Comparison of ENCODE assay signal across 15 cellular contexts in the genomic region with DNA sequence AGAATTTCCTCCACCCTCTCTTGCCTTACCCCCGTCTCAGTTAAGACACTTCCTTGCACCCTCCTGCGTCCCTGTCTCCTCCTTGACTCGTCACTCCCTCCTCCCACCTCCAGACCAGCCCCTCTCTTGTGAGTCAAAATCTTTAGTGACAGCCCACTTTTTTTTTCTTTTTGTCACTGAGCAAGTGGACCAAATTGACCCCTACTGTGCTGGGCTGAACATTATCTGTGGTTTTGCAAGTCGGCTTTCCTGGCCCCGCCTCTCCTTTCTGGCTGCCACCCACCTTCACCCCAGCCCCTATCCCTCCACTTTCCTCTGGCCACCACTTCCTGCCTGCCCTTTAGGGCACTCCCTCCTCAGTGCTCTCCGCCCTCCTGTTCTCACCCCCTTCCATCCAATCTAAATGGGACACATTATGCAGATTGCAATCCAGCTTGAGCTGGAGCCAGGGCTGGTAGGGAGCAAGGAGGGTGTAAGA. TPM values are rescaled to one million over a fixed set of nuclear protein-coding genes. Genes with fewer than 3 reads are reported as not detected.
DNase-seq lines count a peak whose midpoint lies in the region; ATAC-seq and TF ChIP-seq lines count a peak whose summit lies in the region.
"Had no signal": no experiment of that assay in that cellular context is flagged by ENCODE, and none has a peak within 500 bp of the region (broad histone marks: within the 10 kb centered on the region; RNA-seq: fewer than 3 reads in every experiment).

A gene (minus strand): TSS at position 47 of the 478 bp plus-strand sequence. CDS start 246 bp downstream, outside the sequence.

- H4K20me1 ChIP-seq in smooth muscle cell (ENCODE audit: low read depth), result no peaks in the 10 kb centered on the region

- no peak for TF ChIP-seq CTCF in smooth muscle cell (IDR thresholded peaks at IDR 0.05; ENCODE audit: borderline replicate concordance, insufficient read depth, poor library complexity, severe bottlenecking)
- no peak for TF ChIP-seq CTCF in GM10248 (IDR thresholded peaks at IDR 0.05; ENCODE audit: control extremely low read depth, extremely low read depth, low read depth, missing control alignments)

- WGBS in smooth muscle cell (ENCODE audit: low lambda C conversion rate), result 20% methylated on average over 6 of the region's 6 CpGs

- H3K36me3 ChIP-seq in smooth muscle cell (ENCODE audit: low read depth), result no peaks in the 10 kb centered on the region
- H3K36me3 ChIP-seq: colonic mucosa had no signal

- peaks cover 41% of the 10 kb centered on the region for H3K79me2 ChIP-seq in smooth muscle cell (ENCODE audit: low read depth)

- no peaks in the 10 kb centered on the region for H3K9me3 ChIP-seq in smooth muscle cell (replicated peaks; ENCODE audit: low read depth)
- H3K9me3 ChIP-seq: colonic mucosa had no signal

- POLR2A ChIA-PET in GM10248 (lab: Yijun Ruan, JAX), result no interaction called here

- H3K4me3 ChIP-seq in smooth muscle cell, result peak within 1 kb of the TSS; percentile 48
- H3K4me3 ChIP-seq: colonic mucosa, GM12878 had no signal

- peak within 1 kb of the TSS; percentile 10 for H3K27ac ChIP-seq in cingulate gyrus (ENCODE audit: low read depth, low read length)
- peak within 1 kb of the TSS; percentile 38 for H3K27ac ChIP-seq in smooth muscle cell (ENCODE audit: low read depth)
- H3K27ac ChIP-seq: colonic mucosa, HL-60 had no signal

- CTCF ChIA-PET in GM10248 (lab: Yijun Ruan, JAX), result interaction anchor here (1.2 to 2.1 kb wide), 2 partner anchors 13 to 41 kb away, joined by 3 to 5 read pairs; no protein-coding TSS in a partner anchor

- H3K9ac ChIP-seq in smooth muscle cell (ENCODE audit: low read depth), result peak within 1 kb of the TSS; percentile 4

- H3F3A ChIP-seq in smooth muscle cell (ENCODE audit: low read depth), result peaks cover 10% of the 10 kb centered on the region

- no peaks in the 10 kb centered on the region for H3K27me3 ChIP-seq in smooth muscle cell (ENCODE audit: low read depth)
- H3K27me3 ChIP-seq: colonic mucosa had no signal

- DNase-seq in NCI-H748 (lab: John Stamatoyannopoulos, UW; ENCODE audit: unreplicated experiment), result peak; percentile 19
- no peak for DNase-seq in NCI-H748 treated with DMSO at 0.1 percent for 48 hours (lab: John Stamatoyannopoulos, UW)
- peak; percentile 60 for DNase-seq in left kidney (ENCODE audit: low read depth, low spot score)
- DNase-seq in smooth muscle cell (lab: John Stamatoyannopoulos, UW; ENCODE audit: unreplicated experiment), result no peak
- no peak for DNase-seq in left lobe of liver (ENCODE audit: low spot score)
- no peak for DNase-seq in NCI-H146 (lab: John Stamatoyannopoulos, UW)
- DNase-seq in GM10248 (ENCODE audit: extremely low spot score), result no peak
- DNase-seq: activated naive CD8-positive, alpha-beta T cell treated with anti-CD3 and anti-CD28 coated beads for 36 hours; colonic mucosa; NCI-H345 had no signal

- no peak within 1 kb of the TSS for H2AFZ ChIP-seq in smooth muscle cell (ENCODE audit: low read depth)

- ATAC-seq in left lobe of liver, result no peak
- ATAC-seq: GM12878, Panc1 had no signal

- peak within 1 kb of the TSS; percentile 94 for H3K4me2 ChIP-seq in smooth muscle cell

- H3K4me1 ChIP-seq in smooth muscle cell (ENCODE audit: low read depth), result peaks cover 52% of the 10 kb centered on the region
- H3K4me1 ChIP-seq: colonic mucosa had no signal

RNA-seq across cellular contexts. Expression of the gene that starts here (rescaled TPM):
- total RNA-seq in smooth muscle cell, result 98.5 and 103 TPM in 2 replicates
- 121 and 214 TPM in 2 replicates for polyA plus RNA-seq in smooth muscle cell
- 2.4 TPM for total RNA-seq in left lobe of liver
- total RNA-seq: activated naive CD8-positive, alpha-beta T cell treated with anti-CD3 and anti-CD28 coated beads for 36 hours; GM12878 had no signal
- polyA plus RNA-seq: neural cell had no signal

Comparison
In these comparisons a context has a peak if more than half of its experiments do, and no peak if none do; other contexts are left out.
1. RNA of the gene that starts here (total RNA-seq): 98.5 to 103 TPM in smooth muscle cell; 2.4 TPM in left lobe of liver (single experiment); every median in the first group is over 10 times any median in the second.
2. DNase-seq: peak in NCI-H748 (single experiment) and left kidney (single experiment); none in NCI-H748 treated with DMSO at 0.1 percent for 48 hours (single experiment), smooth muscle cell (single experiment), left lobe of liver (single experiment), NCI-H146 (single experiment) and GM10248 (single experiment).